In genomic region chr12:6142368-6143325, GRCh38 we compare ENCODE assay signal across 7 cellular contexts. TPM values are rescaled to one million over a fixed set of nuclear protein-coding genes. Genes with fewer than 3 reads are reported as not detected.
DNase-seq lines count a peak whose midpoint lies in the region; ATAC-seq and TF ChIP-seq lines count a peak whose summit lies in the region.
"Not testable (repeated sequence)": the region's sequence is repeated elsewhere in the genome, so short reads cannot be mapped to it uniquely, and the experiment has no call there.

No MANE protein-coding gene starts in this region.

- H3K4me3 ChIP-seq in BLaER1 treated with 17β-estradiol and CSF1 and Interleukin-3, amounts not matched to agents 10 nM and 100 nM; left ventricle myocardium inferior; naive thymus-derived CD4-positive, alpha-beta T cell (ENCODE audit: low read length): not testable (repeated sequence)

- not testable (repeated sequence) for H3K4me3 Mint-ChIP-seq in activated CD4-positive, alpha-beta T cell treated with anti-CD3 and anti-CD28 coated beads for 36 hours
- peak overlapping the region; percentile 56 for H3K4me3 Mint-ChIP-seq in activated naive CD8-positive, alpha-beta T cell
- H3K4me3 Mint-ChIP-seq in naive thymus-derived CD4-positive, alpha-beta T cell, result peak overlapping the region in 9 of 10 donors; percentile 51 to 70 (median 61)

- peaks cover 55 to 95% (median 82%) of the 10 kb centered on the region in 10 experiments for H3K4me1 ChIP-seq in BLaER1 treated with 17β-estradiol and CSF1 and Interleukin-3, amounts not matched to agents 10 nM and 100 nM
- H3K4me1 ChIP-seq in left ventricle myocardium inferior, result peaks cover 39% of the 10 kb centered on the region
- H3K4me1 ChIP-seq in naive thymus-derived CD4-positive, alpha-beta T cell (ENCODE audit: control insufficient read depth in 2 of 2, insufficient read depth in 2 of 2, low read length in 2 of 2), result peaks cover 3 to 56% of the 10 kb centered on the region in 2 donors

- not testable (repeated sequence) for H3K36me3 ChIP-seq in BLaER1 treated with 17β-estradiol and CSF1 and Interleukin-3, amounts not matched to agents 10 nM and 100 nM; left ventricle myocardium inferior; naive thymus-derived CD4-positive, alpha-beta T cell (ENCODE audit: control insufficient read depth in 2 of 3, insufficient read depth in 3 of 3, low read length in 3 of 3)

- peak overlapping the region; percentile 96 to 99 (median 98); a peak in 21 of 22 replicates for H3K27ac ChIP-seq in BLaER1 treated with 17β-estradiol and CSF1 and Interleukin-3, amounts not matched to agents 10 nM and 100 nM
- H3K27ac ChIP-seq in left ventricle myocardium inferior (replicated peaks), result peak overlapping the region; percentile 77
- H3K27ac ChIP-seq in naive thymus-derived CD4-positive, alpha-beta T cell (ENCODE audit: low read depth, low read length), result not testable (repeated sequence)

- not testable (repeated sequence) for H3K27me3 Mint-ChIP-seq in activated CD4-positive, alpha-beta T cell treated with anti-CD3 and anti-CD28 coated beads for 36 hours; activated naive CD8-positive, alpha-beta T cell; naive thymus-derived CD4-positive, alpha-beta T cell

- H3K9me3 Mint-ChIP-seq in activated CD4-positive, alpha-beta T cell treated with anti-CD3 and anti-CD28 coated beads for 36 hours (ENCODE audit: low read depth); activated naive CD8-positive, alpha-beta T cell (ENCODE audit: low read depth); naive thymus-derived CD4-positive, alpha-beta T cell: not testable (repeated sequence)

- peaks cover 0 to 25% (median 11%) of the 10 kb centered on the region in 11 experiments; a peak in 12 of 22 replicates for H3K9me3 ChIP-seq in BLaER1 treated with 17β-estradiol and CSF1 and Interleukin-3, amounts not matched to agents 10 nM and 100 nM (replicated peaks in 1 of 11)
- H3K9me3 ChIP-seq in left ventricle myocardium inferior (replicated peaks); naive thymus-derived CD4-positive, alpha-beta T cell (ENCODE audit: control insufficient read depth in 2 of 3, low read length in 3 of 3): not testable (repeated sequence)

- peaks cover 48% of the 10 kb centered on the region for H3K4me1 Mint-ChIP-seq in activated CD4-positive, alpha-beta T cell treated with anti-CD3 and anti-CD28 coated beads for 36 hours
- H3K4me1 Mint-ChIP-seq in activated naive CD8-positive, alpha-beta T cell (ENCODE audit: low read depth), result peaks cover 54% of the 10 kb centered on the region
- H3K4me1 Mint-ChIP-seq in naive thymus-derived CD4-positive, alpha-beta T cell, result peaks cover 32 to 72% (median 61%) of the 10 kb centered on the region in 7 donors

- ATAC-seq in activated CD4-positive, alpha-beta T cell treated with anti-CD3 and anti-CD28 coated beads for 36 hours; naive thymus-derived CD4-positive, alpha-beta T cell: not testable (repeated sequence)

- H3K4me2 ChIP-seq in BLaER1 treated with 17β-estradiol and CSF1 and Interleukin-3, amounts not matched to agents 10 nM and 100 nM, result peak overlapping the region; percentile 1 to 89 (median 82); a peak in 19 of 22 replicates

- H3K9ac ChIP-seq in BLaER1 treated with 17β-estradiol and CSF1 and Interleukin-3, amounts not matched to agents 10 nM and 100 nM, result peak overlapping the region in 10 of 11 experiments; percentile 80 to 89 (median 86); a peak in 15 of 22 replicates

- H3K36me3 Mint-ChIP-seq in activated CD4-positive, alpha-beta T cell treated with anti-CD3 and anti-CD28 coated beads for 36 hours (ENCODE audit: low read depth); activated naive CD8-positive, alpha-beta T cell: not testable (repeated sequence)
- H3K36me3 Mint-ChIP-seq in naive thymus-derived CD4-positive, alpha-beta T cell, result peaks cover 0 to 15% (median 0%) of the 10 kb centered on the region in 5 donors

- DNase-seq in GDM1 (lab: John Stamatoyannopoulos, UW), result peak; percentile 52
- DNase-seq in activated CD4-positive, alpha-beta T cell treated with anti-CD3 and anti-CD28 coated beads for 36 hours, result peak; percentile 28
- not testable (repeated sequence) for DNase-seq in left ventricle myocardium inferior
- DNase-seq in naive thymus-derived CD4-positive, alpha-beta T cell, result peak in 1 of 9 donors; percentile 7
- DNase-seq in stimulated activated CD4-positive, alpha-beta T cell treated with anti-CD3 and anti-CD28 coated beads, Interleukin-1b, Interleukin-23, amount 100 ng/mL, for 48 hours, result peak; percentile 10

- intact Hi-C loops in activated CD4-positive, alpha-beta T cell treated with anti-CD3 and anti-CD28 coated beads for 36 hours (cut with DNase I, micrococcal nuclease); left ventricle myocardium inferior (cut with micrococcal nuclease); naive thymus-derived CD4-positive, alpha-beta T cell (cut with micrococcal nuclease): not testable (repeated sequence)

- not testable (repeated sequence) for H3K27me3 ChIP-seq in BLaER1 treated with 17β-estradiol and CSF1 and Interleukin-3, amounts not matched to agents 10 nM and 100 nM; left ventricle myocardium inferior (ENCODE audit: low read depth); naive thymus-derived CD4-positive, alpha-beta T cell (ENCODE audit: control insufficient read depth in 2 of 2, insufficient read depth in 2 of 2, low read length in 2 of 2)

- POLR2A ChIA-PET in activated CD4-positive, alpha-beta T cell treated with anti-CD3 and anti-CD28 coated beads for 36 hours (lab: Charles Lee), result not testable (repeated sequence)
- POLR2A ChIA-PET in naive thymus-derived CD4-positive, alpha-beta T cell (lab: Charles Lee), result interaction anchor here (0.6 to 2.4 kb wide), 4 partner anchors 8 to 1634 kb away, joined by 3 to 13 read pairs (median 8); no protein-coding TSS in a partner anchor

- H3K27ac Mint-ChIP-seq in activated CD4-positive, alpha-beta T cell treated with anti-CD3 and anti-CD28 coated beads for 36 hours, result peak overlapping the region; percentile 83
- peak overlapping the region; percentile 86 for H3K27ac Mint-ChIP-seq in activated naive CD8-positive, alpha-beta T cell
- peak overlapping the region in 8 of 9 donors; percentile 78 to 99 (median 96) for H3K27ac Mint-ChIP-seq in naive thymus-derived CD4-positive, alpha-beta T cell

- CTCF ChIA-PET in activated CD4-positive, alpha-beta T cell treated with anti-CD3 and anti-CD28 coated beads for 36 hours (lab: Charles Lee), result interaction anchor here (0.5 to 2.4 kb wide), 5 partner anchors 8 to 282 kb away, joined by 3 to 11 read pairs (median 3); no protein-coding TSS in a partner anchor
- CTCF ChIA-PET in naive thymus-derived CD4-positive, alpha-beta T cell (lab: Charles Lee), result interaction anchor here (0.7 to 1.8 kb wide), 3 partner anchors 8 to 79 kb away, joined by 3 to 8 read pairs (median 4); no protein-coding TSS in a partner anchor

- TF ChIP-seq CTCF in left ventricle myocardium inferior (IDR thresholded peaks at IDR 0.05; ENCODE audit: borderline replicate concordance), result not testable (repeated sequence)

- H4K20me1 ChIP-seq in BLaER1 treated with 17β-estradiol and CSF1 and Interleukin-3, amounts not matched to agents 10 nM and 100 nM, result not testable (repeated sequence)

RNA-seq across cellular contexts. Expression of gene VWF, which starts 18.2 kb away (rescaled TPM):
- total RNA-seq in activated CD4-positive, alpha-beta T cell treated with anti-CD3 and anti-CD28 coated beads for 36 hours, result under 1 TPM in 1 of 2 experiments, not detected in 1; 0.07 TPM
- total RNA-seq in left ventricle myocardium inferior, result 250 TPM
- under 1 TPM in 3 of 5 experiments, not detected in 2; 0.21 to 0.34 (median 0.32) TPM for total RNA-seq in naive thymus-derived CD4-positive, alpha-beta T cell
- not detected for polyA plus RNA-seq in naive thymus-derived CD4-positive, alpha-beta T cell

RNA-seq across cellular contexts. Expression of gene CD9, which starts 57.6 kb away (rescaled TPM):
- total RNA-seq in activated CD4-positive, alpha-beta T cell treated with anti-CD3 and anti-CD28 coated beads for 36 hours, result 10 to 100 TPM; 11.5 to 12.8 TPM
- 55.5 TPM for total RNA-seq in left ventricle myocardium inferior
- 10 to 100 TPM in 1 of 5 experiments, 1 to 10 TPM in 4; 3.8 to 19.3 (median 7.5) TPM for total RNA-seq in naive thymus-derived CD4-positive, alpha-beta T cell
- polyA plus RNA-seq in naive thymus-derived CD4-positive, alpha-beta T cell, result 10 to 100 TPM; 12.0 to 15.5 TPM

Comparison
In these comparisons a context has a peak if more than half of its experiments do, and no peak if none do; other contexts are left out.
1. RNA of gene VWF, which starts 18.2 kb away (total RNA-seq): 250 TPM in left ventricle myocardium inferior (single experiment); 0.21 to 0.34 TPM in naive thymus-derived CD4-positive, alpha-beta T cell and 0.07 TPM in activated CD4-positive, alpha-beta T cell treated with anti-CD3 and anti-CD28 coated beads for 36 hours; every median in the first group is over 100 times any median in the second.
2. Peak in every context shown above with its lines, with median percentiles within 50 percentile points of each other: H3K27ac Mint-ChIP-seq.